Comparison of ENCODE assay signal across 21 cellular contexts in genomic region chr9:81070689-81071088, GRCh38.
DNase-seq lines count a peak whose midpoint lies in the region; ATAC-seq and TF ChIP-seq lines count a peak whose summit lies in the region.
"Had no signal": no experiment of that assay in that cellular context is flagged by ENCODE, and none has a peak within 500 bp of the region (broad histone marks: within the 10 kb centered on the region; RNA-seq: fewer than 3 reads in every experiment).

No MANE protein-coding gene starts in this region.

- no peak overlapping the region for H3K4me3 ChIP-seq in left lung
- H3K4me3 ChIP-seq: A549; BLaER1 treated with 17β-estradiol and CSF1 and Interleukin-3, amounts not matched to agents 10 nM and 100 nM; HAP-1 had no signal

- intact Hi-C loops in left lung (cut with DNase I), result no loop called here

- DNase-seq in HT-29 (ENCODE audit: low spot score) (peak; percentile 9), M059J (ENCODE audit: low read depth) (peak; percentile 56), left lung (no peak), NCI-H748 treated with DMSO at 0.1 percent for 48 hours (lab: John Stamatoyannopoulos, UW) (no peak)
- no peak for DNase-seq in stimulated activated CD4-positive, alpha-beta T cell treated with anti-CD3 and anti-CD28 coated beads, Interleukin-4, amount 100 ng/mL, for 4 hours
- DNase-seq: 8988T; ACHN; AML-193; Calu3; CD4-positive, alpha-beta T cell; COR-L47; DMS153; DND-41; GOT3; HFFc6 had no signal

- no peaks in the 10 kb centered on the region for H3K4me1 ChIP-seq in left lung
- H3K4me1 ChIP-seq: A549; BE2C; BLaER1 treated with 17β-estradiol and CSF1 and Interleukin-3, amounts not matched to agents 10 nM and 100 nM; HAP-1 had no signal

- TF ChIP-seq CTCF in VCaP (conservative IDR thresholded peaks at IDR 0.05), result no peak
- no peak for TF ChIP-seq CTCF in left lung (IDR thresholded peaks at IDR 0.05)

- peaks cover 0 to 2% of the 10 kb centered on the region in 2 donors for H3K9me3 ChIP-seq in left lung
- H3K9me3 ChIP-seq: A549, BE2C, HAP-1 had no signal

- H3K36me3 ChIP-seq in left lung, result no peaks in the 10 kb centered on the region
- H3K36me3 ChIP-seq: BE2C; BLaER1 treated with 17β-estradiol and CSF1 and Interleukin-3, amounts not matched to agents 10 nM and 100 nM; HAP-1 had no signal

- H3K27me3 ChIP-seq in left lung, result no peaks in the 10 kb centered on the region
- H3K27me3 ChIP-seq: BE2C; BLaER1 treated with 17β-estradiol and CSF1 and Interleukin-3, amounts not matched to agents 10 nM and 100 nM had no signal

- H3K27ac ChIP-seq in VCaP (peak overlapping the region; percentile 35), left lung (no peak overlapping the region)
- H3K27ac ChIP-seq: A549; BLaER1 treated with 17β-estradiol and CSF1 and Interleukin-3, amounts not matched to agents 10 nM and 100 nM had no signal

- peak; percentile 69 for ATAC-seq in left lung
- no peak for ATAC-seq in GM18867 (IDR thresholded peaks at IDR 0.05; ENCODE audit: unreplicated experiment)
- ATAC-seq: A549 had no signal

Comparison
In these comparisons a context has a peak if more than half of its experiments do, and no peak if none do; other contexts are left out.
1. DNase-seq: peak in HT-29 (single experiment) and M059J (single experiment); none in left lung (0 of 2), NCI-H748 treated with DMSO at 0.1 percent for 48 hours (single experiment) and stimulated activated CD4-positive, alpha-beta T cell treated with anti-CD3 and anti-CD28 coated beads, Interleukin-4, amount 100 ng/mL, for 4 hours (0 of 2).